Comparison of ENCODE assay signal across 13 cellular contexts in genomic region chrX:11474576-11474975, GRCh38.
DNase-seq lines count a peak whose midpoint lies in the region; ATAC-seq and TF ChIP-seq lines count a peak whose summit lies in the region.
"Had no signal": no experiment of that assay in that cellular context is flagged by ENCODE, and none has a peak within 500 bp of the region (broad histone marks: within the 10 kb centered on the region; RNA-seq: fewer than 3 reads in every experiment).

No MANE protein-coding gene starts in this region.

- no peaks in the 10 kb centered on the region for H4K20me1 ChIP-seq in GM23248 (ENCODE audit: insufficient read depth)

- H3K36me3 ChIP-seq in GM23248 (ENCODE audit: low read depth): no peaks in the 10 kb centered on the region
- H3K36me3 ChIP-seq in adipocyte (ENCODE audit: control insufficient read depth, insufficient read depth, low read length, severe bottlenecking): no peaks in the 10 kb centered on the region

- H3K9ac ChIP-seq in GM23248 (no peak overlapping the region), adipocyte (ENCODE audit: low read length) (peak overlapping the region; percentile 43)

- H3K4me2 ChIP-seq in GM23248 (ENCODE audit: unreplicated experiment): no peak overlapping the region
- H3K4me2 ChIP-seq: GM23338 had no signal

- in situ Hi-C loops in GM23248 (cut with MboI): no loop called here

- DNase-seq in GM23248 (peak; percentile 3), adipocyte (ENCODE audit: low read depth) (no peak), fibroblast of mammary gland (ENCODE audit: low read depth) (peak; percentile 76), stromal cell of bone marrow (ENCODE audit: low read depth) (peak; percentile 51)
- DNase-seq: C1 segment of cervical spinal cord; Calu3; CD4-positive, alpha-beta T cell; DMS 273 treated with DMSO at 0.1 percent for 48 hours; H7 had no signal

- no peak for TF ChIP-seq CTCF in fibroblast of mammary gland (conservative IDR thresholded peaks at IDR 0.05; ENCODE audit: control insufficient read depth, insufficient read depth, low read depth, low read length)

- no peaks in the 10 kb centered on the region for H3K27me3 ChIP-seq in GM23248 (replicated peaks; ENCODE audit: insufficient read depth)
- no peaks in the 10 kb centered on the region for H3K27me3 ChIP-seq in adipocyte (replicated peaks; ENCODE audit: control insufficient read depth, insufficient read depth, low read length)

- H3K79me2 ChIP-seq in GM23248 (ENCODE audit: insufficient read depth): no peaks in the 10 kb centered on the region

- H3K27ac ChIP-seq in GM23248: no peak overlapping the region

- H3K4me3 ChIP-seq in GM23248: no peak overlapping the region
- no peak overlapping the region for H3K4me3 ChIP-seq in adipocyte (ENCODE audit: low read length)
- H3K4me3 ChIP-seq in fibroblast of mammary gland (ENCODE audit: control insufficient read depth, low read depth, low read length): no peak overlapping the region
- H3K4me3 ChIP-seq: GM23338 had no signal

- no peak overlapping the region for H2AFZ ChIP-seq in GM23248
- H2AFZ ChIP-seq: GM23338 had no signal

- H3K4me1 ChIP-seq in GM23248 (ENCODE audit: insufficient read depth) (peaks cover 19% of the 10 kb centered on the region), adipocyte (ENCODE audit: control insufficient read depth, insufficient read depth, low read length) (peaks cover 47% of the 10 kb centered on the region)

- no peaks in the 10 kb centered on the region for H3K9me2 ChIP-seq in GM23248 (ENCODE audit: insufficient read depth)

- no peaks in the 10 kb centered on the region for H3K9me3 ChIP-seq in GM23248 (ENCODE audit: low read depth)
- H3K9me3 ChIP-seq in adipocyte (ENCODE audit: control insufficient read depth, low read length): no peaks in the 10 kb centered on the region

- ATAC-seq in GM19397 (IDR thresholded peaks at IDR 0.05; ENCODE audit: unreplicated experiment) (no peak), HG03378 (IDR thresholded peaks at IDR 0.05; ENCODE audit: unreplicated experiment) (no peak), GM18519 (IDR thresholded peaks at IDR 0.05; ENCODE audit: low FRiP score, unreplicated experiment) (no peak)
- ATAC-seq: GM23338 had no signal

- no peaks in the 10 kb centered on the region for H3F3A ChIP-seq in GM23248 (ENCODE audit: insufficient read depth)
